Comparison of ENCODE assay signal across 22 cellular contexts in genomic region chr20:34318609-34319443, GRCh38.
"Had no signal": no experiment of that assay in that cellular context is flagged by ENCODE, and none has a peak within 500 bp of the region (broad histone marks: within the 10 kb centered on the region; RNA-seq: fewer than 3 reads in every experiment).

No MANE protein-coding gene starts in this region.

- H3K27ac ChIP-seq: dorsolateral prefrontal cortex, epithelial cell of prostate, neutrophil, pancreas, tibial artery had no signal

- ATAC-seq: activated CD4-positive, CD25-positive, alpha-beta regulatory T cell treated with anti-CD3 and anti-CD28 coated beads, Interleukin-2, amount 50 U/mL, for 24 hours; activated naive CD8-positive, alpha-beta T cell treated with anti-CD3 and anti-CD28 coated beads, Interleukin-2, amount 50 U/mL, for 24 hours; activated T-cell treated with anti-CD3 and anti-CD28 coated beads, Interleukin-2, amount 50 U/mL, for 4 hours; left ventricle myocardium superior; natural killer cell treated with Interleukin-12 subunit alpha and Interleukin-12 subunit beta and Interleukin-15 and Interleukin-18, amount 100 ng/mL, for 72 hours; T-cell had no signal

- H3K4me1 ChIP-seq: pancreas, tibial artery had no signal

- H3K36me3 ChIP-seq: neutrophil, pancreas, tibial artery had no signal

- H3K27me3 ChIP-seq: dorsolateral prefrontal cortex, pancreas had no signal

- H3K4me3 ChIP-seq: dorsolateral prefrontal cortex, pancreas, tibial artery had no signal

- H3K9me3 ChIP-seq: neutrophil, pancreas, tibial artery had no signal

- FAIRE-seq: colon, pancreas, urothelium cell line had no signal

- DNase-seq: activated CD4-positive, alpha-beta T cell treated with anti-CD3 and anti-CD28 coated beads, Interleukin-2, amount 10 ng/mL, durations not matched to agents 7 days and 5 days; activated CD8-positive, alpha-beta memory T cell treated with anti-CD3 and anti-CD28 coated beads, Interleukin-2, amount 50 U/mL, for 4 hours; activated naive CD4-positive, alpha-beta T cell treated with anti-CD3 and anti-CD28 coated beads, Interleukin-2, amount 10 ng/mL, durations not matched to agents 7 days and 5 days; activated naive CD8-positive, alpha-beta T cell treated with anti-CD3 and anti-CD28 coated beads, Interleukin-2, amount 50 U/mL, for 24 hours; activated T-cell treated with anti-CD3 and anti-CD28 coated beads, Interleukin-2, amount 50 U/mL, for 4 hours; anterior cingulate cortex; central memory CD4-positive, alpha-beta T cell; dorsolateral prefrontal cortex; foreskin fibroblast; left ventricle myocardium superior; pancreas; stimulated activated CD8-positive, alpha-beta memory T cell treated with anti-CD3 and anti-CD28 coated beads, Interleukin-4, amount 100 ng/mL, for 48 hours; stimulated activated naive CD4-positive, alpha-beta T cell; T-cell; T-helper 9 cell; tibial artery had no signal
